ENCODE assay signal across 11 cellular contexts in the genomic region with DNA sequence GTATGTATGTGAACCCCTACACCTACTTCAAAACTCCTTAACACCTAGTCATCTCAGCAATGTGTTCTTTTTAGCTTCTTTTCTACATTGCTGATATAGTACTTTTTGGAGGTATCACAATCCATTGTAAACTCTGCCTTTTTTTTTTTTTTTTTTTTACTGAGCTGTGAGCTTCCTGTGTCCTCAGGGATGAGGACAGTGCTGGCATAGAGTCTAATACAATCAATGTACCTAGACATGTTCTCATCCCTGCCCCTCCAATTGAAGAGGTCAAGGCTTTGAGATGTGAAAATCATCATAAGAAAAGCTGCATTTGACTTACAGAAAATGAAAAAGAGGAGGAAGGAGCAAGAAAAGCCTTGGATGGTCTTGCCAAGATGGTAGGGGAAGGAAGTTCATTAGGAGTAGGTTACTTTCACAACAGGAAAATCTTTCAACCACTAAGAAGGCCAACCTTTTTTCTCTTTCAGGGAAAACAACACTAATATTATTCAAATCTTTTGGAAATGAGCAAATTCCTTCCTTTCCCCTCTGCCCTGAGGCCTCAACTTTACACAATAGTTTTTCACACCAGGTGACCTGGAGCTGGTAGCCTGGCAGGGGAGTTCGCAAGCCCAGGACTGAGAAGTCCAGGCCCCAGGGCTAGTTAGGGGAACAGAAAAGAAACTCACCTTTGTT. TPM values are rescaled to one million over a fixed set of nuclear protein-coding genes. Genes with fewer than 3 reads are reported as not detected.
DNase-seq lines count a peak whose midpoint lies in the region; TF ChIP-seq lines count a peak whose summit lies in the region.
"Had no signal": no experiment of that assay in that cellular context is flagged by ENCODE, and none has a peak within 500 bp of the region (broad histone marks: within the 10 kb centered on the region; RNA-seq: fewer than 3 reads in every experiment).

No MANE protein-coding gene starts in this region.

- TF ChIP-seq CTCF in testis (IDR thresholded peaks at IDR 0.05) = no peak

- no peak overlapping the region for H3K27ac ChIP-seq in testis
- H3K27ac ChIP-seq: GM23248 had no signal

- peaks cover 6% of the 10 kb centered on the region for H3K36me3 Mint-ChIP-seq in T-helper 2 cell treated with Interferon-gamma antibody and Interleukin-4, amounts not matched to agents 5 μg/mL and 100 μg/mL, for 36 hours (ENCODE audit: low read depth)

- H3K9me3 Mint-ChIP-seq in T-helper 2 cell treated with Interferon-gamma antibody and Interleukin-4, amounts not matched to agents 5 μg/mL and 100 μg/mL, for 36 hours = no peaks in the 10 kb centered on the region

- H3K27me3 ChIP-seq in iPS-15b (ENCODE audit: control insufficient read depth, insufficient read depth, low read length) (no peaks in the 10 kb centered on the region), testis (no peaks in the 10 kb centered on the region)

- H3K4me3 Mint-ChIP-seq in T-helper 2 cell treated with Interferon-gamma antibody and Interleukin-4, amounts not matched to agents 5 μg/mL and 100 μg/mL, for 36 hours = no peak overlapping the region

- peaks cover 11% of the 10 kb centered on the region for H3K4me1 Mint-ChIP-seq in T-helper 2 cell treated with Interferon-gamma antibody and Interleukin-4, amounts not matched to agents 5 μg/mL and 100 μg/mL, for 36 hours (ENCODE audit: low read depth)

- H3K9me3 ChIP-seq in iPS-15b (ENCODE audit: control insufficient read depth, insufficient read depth, low read length) (no peaks in the 10 kb centered on the region), testis (no peaks in the 10 kb centered on the region)

- H3K4me1 ChIP-seq in iPS-15b (ENCODE audit: control insufficient read depth, insufficient read depth, low read length) (peaks cover 22% of the 10 kb centered on the region), testis (no peaks in the 10 kb centered on the region)

- peaks cover 3% of the 10 kb centered on the region for H3K27me3 Mint-ChIP-seq in T-helper 2 cell treated with Interferon-gamma antibody and Interleukin-4, amounts not matched to agents 5 μg/mL and 100 μg/mL, for 36 hours (ENCODE audit: low read depth)

- intact Hi-C loops in testis (cut with DNase I; ENCODE audit: low total_unique reads) = no loop called here

- peak overlapping the region; percentile 82 for H3K4me3 ChIP-seq in iPS-15b (ENCODE audit: low read depth, low read length)
- no peak overlapping the region for H3K4me3 ChIP-seq in testis
- H3K4me3 ChIP-seq: GM23248 had no signal

- peak; percentile 33 for DNase-seq in GF-D8 (lab: John Stamatoyannopoulos, UW)
- DNase-seq in NCI-H1048 (lab: John Stamatoyannopoulos, UW) = peak; percentile 81
- DNase-seq in renal cortical epithelial cell (ENCODE audit: low read depth) = peak; percentile 79
- no peak for DNase-seq in testis
- no peak for DNase-seq in T-helper 2 cell treated with Interferon-gamma antibody and Interleukin-4, amounts not matched to agents 5 μg/mL and 100 μg/mL, for 36 hours (ENCODE audit: low spot score)
- no peak for DNase-seq in DMS153 treated with DMSO at 0.1 percent for 48 hours (lab: John Stamatoyannopoulos, UW; ENCODE audit: unreplicated experiment)
- DNase-seq: GM23248; NCI-H2029; NCI-H748 treated with DMSO at 0.1 percent for 48 hours; stimulated activated naive CD4-positive, alpha-beta T cell had no signal

- no peak overlapping the region for H3K27ac Mint-ChIP-seq in T-helper 2 cell treated with Interferon-gamma antibody and Interleukin-4, amounts not matched to agents 5 μg/mL and 100 μg/mL, for 36 hours

- peak overlapping the region; percentile 55 for H3K9ac ChIP-seq in iPS-15b (ENCODE audit: low read depth, low read length)
- H3K9ac ChIP-seq: GM23248 had no signal

- WGBS in testis, 2 donors = 82 to 88% methylated on average over 1 of the region's 1 CpG

- H3K36me3 ChIP-seq in iPS-15b (ENCODE audit: control insufficient read depth, insufficient read depth, low read length) = peaks cover 3% of the 10 kb centered on the region
- no peaks in the 10 kb centered on the region for H3K36me3 ChIP-seq in testis (ENCODE audit: low read depth, missing control alignments)

- no peak for TF ChIP-seq POLR2A in testis (IDR thresholded peaks at IDR 0.05)

RNA-seq across cellular contexts. Expression of a gene that starts 2.8 kb away (rescaled TPM):
- total RNA-seq in renal cortical epithelial cell (5.9 and 8.5 TPM in 2 replicates), testis (10 to 100 TPM; 53.7 to 60.8 TPM)
- polyA plus RNA-seq in testis (ENCODE audit: insufficient read depth, low read depth, low replicate concordance) = 36.1 TPM

Comparison
In these comparisons a context has a peak if more than half of its experiments do, and no peak if none do; other contexts are left out.
1. DNase-seq: peak in GF-D8 (single experiment), NCI-H1048 (single experiment) and renal cortical epithelial cell (single experiment); none in testis (single experiment), T-helper 2 cell treated with Interferon-gamma antibody and Interleukin-4, amounts not matched to agents 5 μg/mL and 100 μg/mL, for 36 hours (single experiment) and DMS153 treated with DMSO at 0.1 percent for 48 hours (single experiment).